Comparison of ENCODE assay signal across 8 cellular contexts in the genomic region with DNA sequence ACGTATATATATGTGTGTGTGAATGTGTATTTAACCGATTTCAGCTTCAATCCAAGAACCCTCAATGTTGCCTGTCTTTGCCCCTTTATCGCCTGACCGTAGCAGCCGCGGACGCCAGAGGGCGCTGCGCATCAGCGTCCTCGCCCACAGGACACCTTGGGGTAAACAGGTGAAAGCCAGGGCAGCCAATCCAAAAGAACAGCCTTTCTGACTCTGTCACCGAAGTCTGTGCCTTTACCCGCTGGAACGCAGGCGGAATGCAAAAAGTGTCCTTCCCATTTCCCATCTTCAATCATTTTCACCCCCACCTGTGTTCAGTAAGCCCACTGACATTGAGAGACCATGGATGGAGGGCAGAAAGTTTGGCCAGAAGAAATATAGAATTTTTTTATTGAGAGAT. TPM values are rescaled to one million over a fixed set of nuclear protein-coding genes. Genes with fewer than 3 reads are reported as not detected.
DNase-seq lines count a peak whose midpoint lies in the region; ATAC-seq and TF ChIP-seq lines count a peak whose summit lies in the region.

No MANE protein-coding gene starts in this region.

- TF ChIP-seq EP300 in stomach (IDR thresholded peaks at IDR 0.05) = no peak

- H3K4me1 ChIP-seq in HCT116 (ENCODE audit: control insufficient read depth in 1 of 2, insufficient read depth in 2 of 2, low read length in 2 of 2) (no peaks in the 10 kb centered on the region; a peak in 1 of 4 replicates), stomach (peaks cover 7 to 40% (median 18%) of the 10 kb centered on the region in 4 donors), right atrium auricular region (peaks cover 0 to 25% of the 10 kb centered on the region in 2 donors)

- H3K27ac ChIP-seq in HCT116 (ENCODE audit: low read depth, low read length) (no peak overlapping the region), stomach (no peak overlapping the region), right atrium auricular region (no peak overlapping the region)

- H3K79me2 ChIP-seq in HCT116 (ENCODE audit: insufficient read depth, low read length) = no peaks in the 10 kb centered on the region

- no peaks in the 10 kb centered on the region for H3K9me2 ChIP-seq in HCT116 (ENCODE audit: insufficient read depth)

- RAD21 ChIA-PET in HCT116 (lab: Charles Lee; ENCODE audit: low non-redundant PET in 1 of 2, low total read pairs in 2 of 2, uncharacterized antibody in 2 of 2, unreplicated experiment in 2 of 2) = interaction anchor here in 1 of 2 experiments (0.7 kb wide), 1 partner anchor 10 kb away, joined by 3 read pairs; no protein-coding TSS in a partner anchor

- peak; percentile 99 for ATAC-seq in HCT116

- intact Hi-C loops in HCT116 (cut with micrococcal nuclease) (loop anchor here (1.0 to 5.0 kb wide), 3 partner anchors 287 to 1975 kb away; no protein-coding TSS in a partner anchor), stomach (cut with DNase I; ENCODE audit: low total_unique reads) (loop anchor here (10.0 kb wide), 1 partner anchor 288 kb away; no protein-coding TSS in a partner anchor)

- H4K20me1 ChIP-seq in HCT116 (ENCODE audit: insufficient read depth) = no peaks in the 10 kb centered on the region

- CTCF ChIA-PET in HCT116 (lab: Charles Lee) = interaction anchor here (0.6 to 1.0 kb wide), 2 partner anchors 286 to 287 kb away, joined by 3 to 6 read pairs; no protein-coding TSS in a partner anchor

- H3K4me2 ChIP-seq in HCT116 (ENCODE audit: low read length) = peak overlapping the region; percentile 61

- POLR2A ChIA-PET in HCT116 (lab: Charles Lee) = no interaction called here

- peak; percentile 18 for DNase-seq in A172 (ENCODE audit: low spot score)
- DNase-seq in GM10266 (ENCODE audit: extremely low spot score) = peak; percentile 81
- peak; percentile 50 for DNase-seq in HCT116 (ENCODE audit: low read depth, low spot score)
- DNase-seq in LHCN-M2 (ENCODE audit: low read depth) = peak; percentile 55
- DNase-seq in activated CD8-positive, alpha-beta memory T cell treated with anti-CD3 and anti-CD28 coated beads, Interleukin-2, amount 50 U/mL, for 48 hours = peak; percentile 84
- DNase-seq in islet precursor cell = peak; percentile 85
- DNase-seq in stomach = peak; percentile 64
- DNase-seq in right atrium auricular region (ENCODE audit: low spot score) = no peak

- H3K4me3 ChIP-seq in HCT116 (replicated peaks in 1 of 2; ENCODE audit: low read depth in 1 of 2, low read length in 2 of 2) (peak overlapping the region; percentile 34 to 38; a peak in 3 of 4 replicates), stomach (no peak overlapping the region), right atrium auricular region (no peak overlapping the region)

- no peak overlapping the region for H2AFZ ChIP-seq in HCT116 (ENCODE audit: low read depth, low read length, poor library complexity, severe bottlenecking)

- TF ChIP-seq POLR2A in HCT116 (IDR thresholded peaks at IDR 0.05; ENCODE audit: borderline replicate concordance, extremely low read depth, insufficient read depth, insufficient read length) = no peak
- no peak for TF ChIP-seq POLR2A in stomach (IDR thresholded peaks at IDR 0.05)

- H3K9me3 ChIP-seq in HCT116 (ENCODE audit: control insufficient read depth in 1 of 2, insufficient read depth in 1 of 2, low read depth in 1 of 2, low read length in 2 of 2) (no peaks in the 10 kb centered on the region), stomach (peaks cover 0 to 8% (median 2%) of the 10 kb centered on the region in 4 donors), right atrium auricular region (no peaks in the 10 kb centered on the region)

- H3K27me3 ChIP-seq in HCT116 (ENCODE audit: insufficient read depth, low read length) (peaks cover 5% of the 10 kb centered on the region; the same call in 1 of the 2 replicates), stomach (peaks cover 39 to 100% (median 88%) of the 10 kb centered on the region in 3 donors), right atrium auricular region (peaks cover 31 to 49% of the 10 kb centered on the region in 2 donors)

- H3K9ac ChIP-seq in HCT116 (ENCODE audit: low read length) = no peak overlapping the region

- BruUV-seq in HCT116 (replicated peaks; lab: Mats Ljungman, UMichigan) = no TSS peak

- 0 to 3% (median 2%) methylated on average over 15 of the region's 15 CpGs for WGBS in stomach, 5 donors

- peak; percentile 89 for TF ChIP-seq RAD21 in HCT116 (IDR thresholded peaks at IDR 0.05; ENCODE audit: low read depth)

- H3K36me3 ChIP-seq in HCT116 (ENCODE audit: control insufficient read depth in 1 of 2, insufficient read depth in 2 of 2, low read length in 2 of 2) (no peaks in the 10 kb centered on the region), stomach (no peaks in the 10 kb centered on the region), right atrium auricular region (no peaks in the 10 kb centered on the region)

- peak; percentile 88 for TF ChIP-seq CTCF in GM10266 (IDR thresholded peaks at IDR 0.05; ENCODE audit: control insufficient read depth, insufficient read depth, low read depth, missing control alignments)
- peak; percentile 71 to 96 (median 95) for TF ChIP-seq CTCF in HCT116 (IDR thresholded peaks at IDR 0.05 in 2 of 3, conservative IDR thresholded peaks at IDR 0.05 in 1 of 3; ENCODE audit: borderline replicate concordance in 1 of 3, insufficient read depth in 1 of 3, low read depth in 2 of 3, low read length in 2 of 3)
- peak in 5 of 7 experiments; percentile 48 to 71 (median 66) for TF ChIP-seq CTCF in stomach (IDR thresholded peaks at IDR 0.05)
- peak in 1 of 2 donors; percentile 54 for TF ChIP-seq CTCF in right atrium auricular region (IDR thresholded peaks at IDR 0.05)

TF ChIP-seq in HCT116, 20 proteins besides CTCF, POLR2A, EP300 and RAD21:
- TF ChIP-seq FOSL1 (IDR thresholded peaks at IDR 0.05; ENCODE audit: low read depth) = no peak
- 0 out of 2 replicates have a peak, but pooled peaks have one; percentile 47 for TF ChIP-seq CBX3 (IDR thresholded peaks at IDR 0.05; ENCODE audit: low read depth)

RNA-seq across cellular contexts. Expression of gene NXPH1, which starts 3.6 kb away (rescaled TPM):
- not detected in 2 replicates for total RNA-seq in A172 (2014; rRNA removed; shearing (Covaris generic))
- total RNA-seq in HCT116 (2021; ENCODE audit: unreplicated experiment) (0.17 TPM), LHCN-M2 (2014; rRNA removed) (1.0 and 2.8 TPM in 2 replicates), stomach (under 1 TPM in 1 of 5 donors, not detected in 4; 0.37 TPM), right atrium auricular region (not detected)
- 0.03 and 0.07 TPM in 2 replicates for polyA plus RNA-seq in HCT116 (2012)
- not detected for polyA plus RNA-seq in LHCN-M2 (2012)
- not detected for polyA plus RNA-seq in stomach

Comparison
In these comparisons a context has a peak if more than half of its experiments do, and no peak if none do; other contexts are left out.
1. H3K4me3 ChIP-seq: peak in HCT116 (2 of 2); none in stomach (0 of 4) and right atrium auricular region (0 of 2).